Comparison of ENCODE assay signal across 15 cellular contexts in genomic region chr22:35064664-35065063, GRCh38. TPM values are rescaled to one million over a fixed set of nuclear protein-coding genes. Genes with fewer than 3 reads are reported as not detected.
DNase-seq lines count a peak whose midpoint lies in the region; ATAC-seq, FAIRE-seq and TF ChIP-seq lines count a peak whose summit lies in the region.
"Had no signal": no experiment of that assay in that cellular context is flagged by ENCODE, and none has a peak within 500 bp of the region (broad histone marks: within the 10 kb centered on the region; RNA-seq: fewer than 3 reads in every experiment).

No MANE protein-coding gene starts in this region.

- ATAC-seq in HG03571 (IDR thresholded peaks at IDR 0.05; ENCODE audit: unreplicated experiment) (peak; percentile 51), GM12878 (peak; percentile 97), GM18519 (IDR thresholded peaks at IDR 0.05; ENCODE audit: low FRiP score, unreplicated experiment) (no peak)
- ATAC-seq: Panc1, pancreas had no signal

- no peaks in the 10 kb centered on the region for H4K20me1 ChIP-seq in GM12878 (ENCODE audit: control insufficient read depth, insufficient read depth)

- peak overlapping the region; percentile 26 for H3K4me2 ChIP-seq in GM12878 (ENCODE audit: control insufficient read depth, insufficient read depth)
- H3K4me2 ChIP-seq in mesendoderm (ENCODE audit: low read length): no peak overlapping the region

- H3K27ac ChIP-seq in GM12878 (ENCODE audit: control insufficient read depth, insufficient read depth) (peak overlapping the region; percentile 70), mesendoderm (ENCODE audit: low read depth, low read length) (no peak overlapping the region)
- H3K27ac ChIP-seq: pancreas had no signal

- H3K79me1 ChIP-seq in mesendoderm (ENCODE audit: low read length): no peaks in the 10 kb centered on the region

- no peak for TF ChIP-seq RAD21 in GM12878 (IDR thresholded peaks at IDR 0.05; ENCODE audit: insufficient read depth, low read depth, low read length)

- no peaks in the 10 kb centered on the region for H3K36me3 ChIP-seq in GM12878 (ENCODE audit: control insufficient read depth in 2 of 2, insufficient read depth in 2 of 2, low read length in 1 of 2)
- H3K36me3 ChIP-seq in mesendoderm (ENCODE audit: control insufficient read depth, insufficient read depth, low read length): no peaks in the 10 kb centered on the region
- H3K36me3 ChIP-seq: BE2C, pancreas had no signal

- no peaks in the 10 kb centered on the region for H3K79me2 ChIP-seq in GM12878 (ENCODE audit: control insufficient read depth, insufficient read depth, low read length)
- H3K79me2 ChIP-seq in mesendoderm (ENCODE audit: control insufficient read depth, insufficient read depth, low read length): no peaks in the 10 kb centered on the region

- RAD21 ChIA-PET in GM12878 (lab: Charles Lee; ENCODE audit: unreplicated experiment): no interaction called here

- H3K23ac ChIP-seq in mesendoderm (ENCODE audit: low read length): no peak overlapping the region

- intact Hi-C loops in GM12878 (cut with micrococcal nuclease; ENCODE audit: unreplicated experiment) (no loop called here), posterior cingulate gyrus (cut with DNase I) (no loop called here)

- CTCF ChIA-PET in GM12878 (lab: Yijun Ruan, JAX): no interaction called here

- peaks cover 3% of the 10 kb centered on the region; the same call in 2 of the 3 replicates for H3K9me3 ChIP-seq in GM12878 (replicated peaks; ENCODE audit: control insufficient read depth, insufficient read depth, low read length)
- H3K9me3 ChIP-seq: BE2C, pancreas had no signal

- no peak overlapping the region for H2AK5ac ChIP-seq in mesendoderm (ENCODE audit: low read length)

- H3K4ac ChIP-seq in mesendoderm (ENCODE audit: low read depth, low read length): no peak overlapping the region

- SMC1A ChIA-PET in GM12878 (lab: Charles Lee; ENCODE audit: uncharacterized antibody, unreplicated experiment): interaction anchor here (0.9 to 1.0 kb wide), 2 partner anchors 62 to 152 kb away, joined by 3 read pairs; no protein-coding TSS in a partner anchor

- POLR2A ChIA-PET in GM12878 (lab: Charles Lee): interaction anchor here (1.0 kb wide), 1 partner anchor 23 kb away, joined by 3 read pairs; no protein-coding TSS in a partner anchor

- H3K56ac ChIP-seq in mesendoderm (ENCODE audit: low read length): no peak overlapping the region

- H3K9ac ChIP-seq in GM12878 (ENCODE audit: control insufficient read depth, insufficient read depth, low read length) (no peak overlapping the region), mesendoderm (ENCODE audit: low read length) (no peak overlapping the region)

- WGBS in GM12878 (ENCODE audit: insufficient coverage, insufficient replicate concordance, low lambda C conversion rate, missing lambda C conversion rate): 5% methylated on average over 1 of the region's 1 CpG
- WGBS in mesendoderm (ENCODE audit: extremely low coverage, insufficient coverage, low lambda C conversion rate): no CpG with 5 or more reads among the region's 1 CpG

- TF ChIP-seq CTCF in GM12878 (IDR thresholded peaks at IDR 0.05 in 2 of 3, conservative IDR thresholded peaks at IDR 0.05 in 1 of 3; ENCODE audit: control insufficient read depth in 2 of 3, extremely low read depth in 1 of 3, insufficient read depth in 1 of 3, low read depth in 3 of 3, low read length in 3 of 3): no peak

- in situ Hi-C loops in GM12878 (cut with MboI): no loop called here

- peak; percentile 56 for DNase-seq in CMK (ENCODE audit: low read depth)
- peak; percentile 28 for DNase-seq in GM19239 (ENCODE audit: insufficient read length, low spot score)
- DNase-seq in GM12878 (ENCODE audit: low read depth, low spot score): peak; percentile 68
- no peak for DNase-seq in SW480 (ENCODE audit: low spot score)
- DNase-seq in mesendoderm: no peak
- DNase-seq in posterior cingulate gyrus: no peak
- DNase-seq: activated CD4-positive, alpha-beta memory T cell treated with anti-CD3 and anti-CD28 coated beads, Interleukin-2, amount 10 ng/mL, durations not matched to agents 7 days and 5 days; anterior cingulate cortex; BE2C; pancreas had no signal

- H4K8ac ChIP-seq in mesendoderm (ENCODE audit: low read depth, low read length): no peak overlapping the region

- FAIRE-seq in GM19239 (lab: Jason Lieb, UNC) (peak; percentile 86), GM12878 (lab: Jason Lieb, UNC) (no peak)
- FAIRE-seq: endothelial cell of umbilical vein, keratinocyte, pancreas had no signal

- no peak overlapping the region for H2BK120ac ChIP-seq in mesendoderm (ENCODE audit: low read depth, low read length)

- H2BK15ac ChIP-seq in mesendoderm (replicated peaks; ENCODE audit: low read depth): no peak overlapping the region

- TF ChIP-seq POLR2A in GM12878 (IDR thresholded peaks at IDR 0.05; ENCODE audit: low read depth, low read length): 0 out of 2 replicates have a peak, but pooled peaks have one; percentile 20

- H2BK5ac ChIP-seq in mesendoderm (ENCODE audit: low read length): no peak overlapping the region

- no peak overlapping the region for H3K18ac ChIP-seq in mesendoderm (ENCODE audit: low read length)

- no peak overlapping the region for H4K5ac ChIP-seq in mesendoderm (ENCODE audit: low read length)

- no peak overlapping the region for H3K4me3 ChIP-seq in GM12878
- H3K4me3 ChIP-seq in mesendoderm (ENCODE audit: low read length): no peak overlapping the region
- H3K4me3 ChIP-seq: pancreas had no signal

- peak overlapping the region; percentile 57 for H2AFZ ChIP-seq in GM12878 (ENCODE audit: control insufficient read depth, low read depth, low read length)

- BruUV-seq in GM12878 (replicated peaks; lab: Mats Ljungman, UMichigan): no TSS peak

- no peaks in the 10 kb centered on the region for H3K27me3 ChIP-seq in GM12878 (replicated peaks in 1 of 2; ENCODE audit: control insufficient read depth in 2 of 2, insufficient read depth in 2 of 2, low read length in 1 of 2)
- no peaks in the 10 kb centered on the region for H3K27me3 ChIP-seq in mesendoderm (ENCODE audit: insufficient read depth, low read length, poor library complexity)
- H3K27me3 ChIP-seq: BE2C, pancreas had no signal

- H3K4me1 ChIP-seq in GM12878 (ENCODE audit: control insufficient read depth, insufficient read depth, low read length) (peaks cover 24% of the 10 kb centered on the region), mesendoderm (ENCODE audit: control insufficient read depth, low read depth, low read length) (no peaks in the 10 kb centered on the region)
- H3K4me1 ChIP-seq: BE2C, pancreas had no signal

- TF ChIP-seq EP300 in GM12878 (IDR thresholded peaks at IDR 0.05; ENCODE audit: borderline replicate concordance in 1 of 2, control insufficient read depth in 1 of 2, low read depth in 2 of 2, low read length in 2 of 2): no peak

TF ChIP-seq in GM12878, 131 proteins besides CTCF, POLR2A, EP300 and RAD21 (continues in another document):
- TF ChIP-seq TCF12 (IDR thresholded peaks at IDR 0.05; ENCODE audit: low read depth, low read length): no peak
- no peak for TF ChIP-seq NFYA (IDR thresholded peaks at IDR 0.05; ENCODE audit: borderline replicate concordance, low read depth, low read length)
- TF ChIP-seq FOXK2 (IDR thresholded peaks at IDR 0.05): no peak
- TF ChIP-seq MLLT1 (IDR thresholded peaks at IDR 0.05): no peak
- TF ChIP-seq NBN (IDR thresholded peaks at IDR 0.05): 0 out of 2 replicates have a peak, but pooled peaks have one; percentile 37
- TF ChIP-seq HCFC1 (IDR thresholded peaks at IDR 0.05; ENCODE audit: low read length): no peak
- no peak for TF ChIP-seq ZNF274 (IDR thresholded peaks at IDR 0.05; ENCODE audit: insufficient read depth, insufficient read length)
- TF ChIP-seq CHD4 (IDR thresholded peaks at IDR 0.05): no peak
- no peak for TF ChIP-seq ZBED1 (IDR thresholded peaks at IDR 0.05; ENCODE audit: borderline replicate concordance)
- peak; percentile 82 for TF ChIP-seq RUNX3 (IDR thresholded peaks at IDR 0.05; ENCODE audit: low read length)

RNA-seq across cellular contexts. Expression of gene ISX, which starts 1.3 kb away (rescaled TPM):
- total RNA-seq in GM12878 (2013; cell fraction: nucleolus; rRNA removed): 0.15 and 0.23 TPM in 2 replicates
- total RNA-seq in GM12878 (2014; rRNA removed) (0.23 and 0.33 TPM in 2 replicates), GM12878 (2014; rRNA removed; fragmentation: Illumina TruSeq; extraction: Trizol) (0.22 and 0.28 TPM in 2 replicates), GM12878 (2021) (0.21 and 0.45 TPM in 2 replicates)
- not detected for polyA plus RNA-seq in GM12878 (2011; ENCODE audit: low read depth)
- polyA plus RNA-seq in GM12878 (2011; rRNA removed) (0.05 and 0.07 TPM in 2 replicates), GM12878 (2014; fragmentation: Illumina TruSeq; extraction: Trizol) (0.08 and 0.32 TPM in 2 replicates), GM12878 (2014; fragmentation: Nextera tagmentation; extraction: Ambion mirVana) (under 1 TPM; 0.11 to 0.27 TPM), GM12878 (2014; rRNA removed) (0.19 and 0.29 TPM in 2 replicates), GM12878 (2016; fragmentation: Nextera tagmentation; extraction: Ambion mirVana) (under 1 TPM; 0.28 to 0.66 TPM)
- polyA plus RNA-seq in GM12878 (2011; cell fraction: cytosol; rRNA removed): 0.08 and 0.12 TPM in 2 replicates
- polyA plus RNA-seq in GM12878 (2011; cell fraction: nucleus; rRNA removed): 0.04 and 0.07 TPM in 2 replicates
- 0.04 and 0.12 TPM in 2 replicates for polyA plus RNA-seq in GM12878 (2012)
- polyA minus RNA-seq in GM12878 (2011; rRNA and poly(A)+ RNA removed): 0.05 and 0.15 TPM in 2 replicates
- not detected in 2 replicates for polyA minus RNA-seq in GM12878 (2011; cell fraction: cytosol; rRNA and poly(A)+ RNA removed)
- not detected in 2 replicates for polyA minus RNA-seq in GM12878 (2011; cell fraction: nucleus; rRNA and poly(A)+ RNA removed)
- not detected for polyA plus RNA-seq in mesendoderm (2013, experiment 1 of 2)
- polyA plus RNA-seq in mesendoderm (2013, experiment 2 of 2): not detected
- total RNA-seq: activated CD4-positive, alpha-beta memory T cell treated with anti-CD3 and anti-CD28 coated beads, Interleukin-2, amount 10 ng/mL, durations not matched to agents 7 days and 5 days; endothelial cell of umbilical vein had no signal
- polyA plus RNA-seq: endothelial cell of umbilical vein, keratinocyte had no signal

Comparison
In these comparisons a context has a peak if more than half of its experiments do, and no peak if none do; other contexts are left out.
1. DNase-seq: peak in CMK (single experiment), GM19239 (single experiment) and GM12878 (single experiment); none in SW480 (single experiment), mesendoderm (single experiment) and posterior cingulate gyrus (0 of 10).